Comparison of ENCODE assay signal across 17 cellular contexts in genomic region chr7:73359746-73360375, GRCh38. TPM values are rescaled to one million over a fixed set of nuclear protein-coding genes. Genes with fewer than 3 reads are reported as not detected.
A peak's percentile ranks its signal among the peaks of the same experiment; 100 is the strongest.
DNase-seq lines count a peak whose midpoint lies in the region; ATAC-seq, FAIRE-seq and TF ChIP-seq lines count a peak whose summit lies in the region.
"Had no signal": no experiment of that assay in that cellular context is flagged by ENCODE, and none has a peak within 500 bp of the region (broad histone marks: within the 10 kb centered on the region; RNA-seq: fewer than 3 reads in every experiment).

No MANE protein-coding gene starts in this region.

- WGBS in HepG2 (ENCODE audit: low lambda C conversion rate) = 47% methylated on average over 10 of the region's 13 CpGs
- 95% methylated on average over 4 of the region's 13 CpGs for WGBS in right lobe of liver (ENCODE audit: insufficient coverage, low coverage, low lambda C conversion rate, missing lambda C conversion rate)
- 92 to 93% methylated on average over 6 to 13 of the region's 13 CpGs for WGBS in endodermal cell (ENCODE audit: insufficient coverage in 1 of 2, insufficient read length in 1 of 2), 2 experiments

- H2AFZ ChIP-seq in HepG2 (ENCODE audit: low read length) = no peak overlapping the region
- no peak overlapping the region for H2AFZ ChIP-seq in neural progenitor cell (replicated peaks)
- H2AFZ ChIP-seq: GM23248 had no signal

- POLR2A ChIA-PET in HepG2 (lab: Yijun Ruan, JAX) = interaction anchor here (0.8 to 2.6 kb wide), 2 partner anchors 14 to 34 kb away, joined by 3 to 28 read pairs; no protein-coding TSS in a partner anchor

- intact Hi-C loops in HepG2 (cut with micrococcal nuclease; ENCODE audit: unreplicated experiment) = loop anchor here (2.0 kb wide), 1 partner anchor 17 kb away; no protein-coding TSS in a partner anchor
- intact Hi-C loops in right lobe of liver (cut with DNase I) = no loop called here

- H3K4me2 ChIP-seq in HepG2 (ENCODE audit: low read depth, low read length) = peak overlapping the region; percentile 8; the same call in 1 of the 2 replicates
- H3K4me2 ChIP-seq in neural progenitor cell = no peak overlapping the region
- H3K4me2 ChIP-seq: BLaER1 had no signal

- H3K36me3 Mint-ChIP-seq in endodermal cell (ENCODE audit: low read depth) (no peaks in the 10 kb centered on the region), neural progenitor cell (no peaks in the 10 kb centered on the region)
- no peaks in the 10 kb centered on the region for H3K36me3 Mint-ChIP-seq in T-helper 2 cell treated with Interferon-gamma antibody and Interleukin-4, amounts not matched to agents 5 μg/mL and 100 μg/mL, for 36 hours (ENCODE audit: low read depth)
- H3K36me3 Mint-ChIP-seq: CD4-positive, CD25-positive, alpha-beta regulatory T cell had no signal

- H4K20me1 ChIP-seq in HepG2 (ENCODE audit: insufficient read depth, low read length) (no peaks in the 10 kb centered on the region), neural progenitor cell (ENCODE audit: low read depth) (no peaks in the 10 kb centered on the region)
- H4K20me1 ChIP-seq: BLaER1 had no signal

- H3K9ac ChIP-seq in HepG2 (ENCODE audit: insufficient read depth, low read depth, low read length) (no peak overlapping the region), endodermal cell (ENCODE audit: extremely low read depth, low read length, poor library complexity, severe bottlenecking) (no peak overlapping the region), neural progenitor cell (no peak overlapping the region)
- H3K9ac ChIP-seq: BLaER1, GM23248 had no signal

- H3K36me3 ChIP-seq in HepG2 (replicated peaks in 1 of 2; ENCODE audit: control insufficient read depth in 1 of 2, insufficient read depth in 2 of 2, low read length in 2 of 2) (no peaks in the 10 kb centered on the region), right lobe of liver (no peaks in the 10 kb centered on the region), endodermal cell (ENCODE audit: control insufficient read depth, insufficient read depth, low read length) (no peaks in the 10 kb centered on the region), neural progenitor cell (no peaks in the 10 kb centered on the region)
- H3K36me3 ChIP-seq: BLaER1 had no signal

- CTCF ChIA-PET in HepG2 (lab: Yijun Ruan, JAX; ENCODE audit: low intra/inter-chr PET ratio, low total read pairs) = no interaction called here

- H3K9me3 Mint-ChIP-seq in endodermal cell (peaks cover 3% of the 10 kb centered on the region), neural progenitor cell (no peaks in the 10 kb centered on the region)
- no peaks in the 10 kb centered on the region for H3K9me3 Mint-ChIP-seq in T-helper 2 cell treated with Interferon-gamma antibody and Interleukin-4, amounts not matched to agents 5 μg/mL and 100 μg/mL, for 36 hours

- H3K27ac ChIP-seq in HepG2 (ENCODE audit: extremely low read length, insufficient read depth, low read length) (no peak overlapping the region), right lobe of liver (no peak overlapping the region), endodermal cell (ENCODE audit: low read depth, low read length) (no peak overlapping the region), neural progenitor cell (no peak overlapping the region)
- H3K27ac ChIP-seq: BLaER1, GM23248 had no signal

- TF ChIP-seq EP300 in HepG2 (IDR thresholded peaks at IDR 0.05; ENCODE audit: low read depth in 2 of 2, low read length in 2 of 2) = no peak
- TF ChIP-seq EP300 in HepG2 (CRISPR knock-in tag; IDR thresholded peaks at IDR 0.05; ENCODE audit: borderline replicate concordance) = no peak

- TF ChIP-seq RAD21 in HepG2 (CRISPR knock-in tag; IDR thresholded peaks at IDR 0.05) = no peak

- H3K9me3 ChIP-seq in HepG2 (ENCODE audit: low read length) (no peaks in the 10 kb centered on the region), right lobe of liver (no peaks in the 10 kb centered on the region), endodermal cell (ENCODE audit: control insufficient read depth, low read length) (no peaks in the 10 kb centered on the region), neural progenitor cell (ENCODE audit: low read depth) (no peaks in the 10 kb centered on the region)

- H3K4me3 Mint-ChIP-seq in endodermal cell (no peak overlapping the region), neural progenitor cell (no peak overlapping the region)
- H3K4me3 Mint-ChIP-seq in T-helper 2 cell treated with Interferon-gamma antibody and Interleukin-4, amounts not matched to agents 5 μg/mL and 100 μg/mL, for 36 hours = no peak overlapping the region

- H3K4me1 Mint-ChIP-seq in endodermal cell (peaks cover 7% of the 10 kb centered on the region), neural progenitor cell (peaks cover 24% of the 10 kb centered on the region)
- H3K4me1 Mint-ChIP-seq in T-helper 2 cell treated with Interferon-gamma antibody and Interleukin-4, amounts not matched to agents 5 μg/mL and 100 μg/mL, for 36 hours (ENCODE audit: low read depth) = no peaks in the 10 kb centered on the region

- DNase-seq in HepG2 (ENCODE audit: low spot score) (no peak), right lobe of liver (no peak), endodermal cell (no peak), neural progenitor cell (ENCODE audit: low spot score) (no peak), NCI-H1092 treated with DMSO at 0.1 percent for 48 hours (lab: John Stamatoyannopoulos, UW) (no peak), NCI-H2196 (lab: John Stamatoyannopoulos, UW; ENCODE audit: unreplicated experiment) (no peak)
- no peak for DNase-seq in T-helper 2 cell treated with Interferon-gamma antibody and Interleukin-4, amounts not matched to agents 5 μg/mL and 100 μg/mL, for 36 hours (ENCODE audit: low spot score)
- DNase-seq: 8988T; AML-193; CD4-positive, CD25-positive, alpha-beta regulatory T cell; DMS 273 treated with DMSO at 0.1 percent for 48 hours; GM23248 had no signal

- H3K27me3 Mint-ChIP-seq in endodermal cell (ENCODE audit: insufficient read depth) (no peaks in the 10 kb centered on the region), neural progenitor cell (ENCODE audit: insufficient read depth, low read depth) (peaks cover 9% of the 10 kb centered on the region)
- no peaks in the 10 kb centered on the region for H3K27me3 Mint-ChIP-seq in T-helper 2 cell treated with Interferon-gamma antibody and Interleukin-4, amounts not matched to agents 5 μg/mL and 100 μg/mL, for 36 hours (ENCODE audit: low read depth)

- no peak for FAIRE-seq in HepG2 (lab: Jason Lieb, UNC)
- FAIRE-seq: H54 had no signal

- TF ChIP-seq POLR2A in HepG2 (IDR thresholded peaks at IDR 0.05; ENCODE audit: insufficient read depth in 1 of 2, low read depth in 2 of 2, low read length in 2 of 2) = no peak
- no peak for TF ChIP-seq POLR2A in right lobe of liver (IDR thresholded peaks at IDR 0.05)

- no TSS peak for BruUV-seq in HepG2 (replicated peaks; lab: Mats Ljungman, UMichigan)

- H3K27me3 ChIP-seq in HepG2 (ENCODE audit: control insufficient read depth in 1 of 2, insufficient read depth in 2 of 2, low read length in 2 of 2) = peaks cover 8 to 35% of the 10 kb centered on the region in 2 experiments; a peak in 4 of 5 replicates
- no peaks in the 10 kb centered on the region for H3K27me3 ChIP-seq in right lobe of liver
- no peaks in the 10 kb centered on the region for H3K27me3 ChIP-seq in endodermal cell (ENCODE audit: control insufficient read depth, insufficient read depth, low read length, poor library complexity, severe bottlenecking)
- no peaks in the 10 kb centered on the region for H3K27me3 ChIP-seq in neural progenitor cell
- H3K27me3 ChIP-seq: BLaER1 had no signal

- no peak for ATAC-seq in HepG2
- ATAC-seq in right lobe of liver = no peak
- ATAC-seq in HG02759 (IDR thresholded peaks at IDR 0.05; ENCODE audit: unreplicated experiment) = no peak
- ATAC-seq: HCT116 had no signal

- H3K27ac Mint-ChIP-seq in endodermal cell (peak overlapping the region; percentile 27), neural progenitor cell (peak overlapping the region; percentile 87)
- no peak overlapping the region for H3K27ac Mint-ChIP-seq in T-helper 2 cell treated with Interferon-gamma antibody and Interleukin-4, amounts not matched to agents 5 μg/mL and 100 μg/mL, for 36 hours
- H3K27ac Mint-ChIP-seq: CD4-positive, CD25-positive, alpha-beta regulatory T cell had no signal

- peaks cover 73% of the 10 kb centered on the region for H3K4me1 ChIP-seq in HepG2 (ENCODE audit: insufficient read depth, low read length)
- H3K4me1 ChIP-seq in right lobe of liver = peaks cover 0 to 4% (median 2%) of the 10 kb centered on the region in 4 donors
- no peaks in the 10 kb centered on the region for H3K4me1 ChIP-seq in endodermal cell (ENCODE audit: control insufficient read depth, insufficient read depth, low read length)
- peaks cover 5% of the 10 kb centered on the region for H3K4me1 ChIP-seq in neural progenitor cell

- in situ Hi-C loops in HepG2 (cut with HindIII; ENCODE audit: extremely low pct_ligation_motif_present, low pct_unique_long_range_greater_than_20kb) = no loop called here

- H3K79me2 ChIP-seq in HepG2 (ENCODE audit: insufficient read depth, low read length) (no peaks in the 10 kb centered on the region), neural progenitor cell (ENCODE audit: low read depth) (no peaks in the 10 kb centered on the region)

- peaks cover 4% of the 10 kb centered on the region for H3F3A ChIP-seq in neural progenitor cell (ENCODE audit: low read depth)

- H3K4me3 ChIP-seq in HepG2 (replicated peaks in 1 of 3; ENCODE audit: insufficient read depth in 1 of 3, low read depth in 2 of 3, low read length in 3 of 3) = 0 out of 6 replicates have a peak overlapping the region, but pooled peaks of 1 of the 3 experiments have one; percentile 9
- no peak overlapping the region for H3K4me3 ChIP-seq in right lobe of liver
- no peak overlapping the region for H3K4me3 ChIP-seq in endodermal cell (ENCODE audit: low read length)
- no peak overlapping the region for H3K4me3 ChIP-seq in neural progenitor cell
- H3K4me3 ChIP-seq: BLaER1, GM23248 had no signal

- TF ChIP-seq CTCF in HepG2 (CRISPR knock-in tag; IDR thresholded peaks at IDR 0.05) = no peak
- no peak for TF ChIP-seq CTCF in right lobe of liver (IDR thresholded peaks at IDR 0.05)
- TF ChIP-seq CTCF in endodermal cell (conservative IDR thresholded peaks at IDR 0.05) = no peak
- no peak for TF ChIP-seq CTCF in neural progenitor cell (IDR thresholded peaks at IDR 0.05)

RNA-seq across cellular contexts. Expression of gene FKBP6, which starts 31.9 kb away (rescaled TPM):
- total RNA-seq in HepG2 (2016; rRNA removed; fragmentation: Illumina TruSeq; extraction: Trizol) (0.13 and 0.20 TPM in 2 replicates), right lobe of liver (not detected), endodermal cell (not detected), neural progenitor cell (ENCODE audit: low replicate concordance) (not detected in 2 replicates)
- total RNA-seq in HepG2 (2016; cell fraction: cytosol; rRNA removed; fragmentation: Illumina TruSeq; extraction: Trizol; ENCODE audit: low read depth) = not detected in 2 replicates
- total RNA-seq in HepG2 (2016; cell fraction: insoluble cytoplasmic fraction; rRNA removed; fragmentation: Illumina TruSeq; extraction: Trizol) = 0.15 and 0.16 TPM in 2 replicates
- 0.17 and 0.22 TPM in 2 replicates for total RNA-seq in HepG2 (2016; cell fraction: membrane; rRNA removed; fragmentation: Illumina TruSeq; extraction: Trizol)
- total RNA-seq in HepG2 (2016; cell fraction: nucleus; rRNA removed; fragmentation: Illumina TruSeq; extraction: Trizol) = 0.22 TPM in 1 of 2 replicates, not detected in the other
- polyA plus RNA-seq in HepG2 (2011; rRNA removed) = 0.07 and 0.09 TPM in 2 replicates
- 0.07 and 0.09 TPM in 2 replicates for polyA plus RNA-seq in HepG2 (2011; cell fraction: cytosol; rRNA removed)
- 0.08 TPM in 1 of 2 replicates, not detected in the other for polyA plus RNA-seq in HepG2 (2011; cell fraction: nucleus; rRNA removed)
- 0.07 and 0.12 TPM in 2 replicates for polyA plus RNA-seq in HepG2 (2012)
- not detected in 2 replicates for polyA plus RNA-seq in HepG2 (2016; cell fraction: cytosol; fragmentation: Illumina TruSeq; extraction: Trizol; ENCODE audit: low read depth)
- 0.21 and 0.26 TPM in 2 replicates for polyA plus RNA-seq in HepG2 (2016; cell fraction: insoluble cytoplasmic fraction; fragmentation: Illumina TruSeq; extraction: Trizol; ENCODE audit: low read depth)
- 0.10 TPM in 1 of 2 replicates, not detected in the other for polyA plus RNA-seq in HepG2 (2016; cell fraction: membrane; fragmentation: Illumina TruSeq; extraction: Trizol; ENCODE audit: low read depth)
- 0.49 TPM in 1 of 2 replicates, not detected in the other for polyA plus RNA-seq in HepG2 (2016; cell fraction: nucleus; fragmentation: Illumina TruSeq; extraction: Trizol; ENCODE audit: insufficient read depth, low read depth)
- 0.10 TPM in 1 of 2 replicates, not detected in the other for polyA minus RNA-seq in HepG2 (2011; rRNA and poly(A)+ RNA removed; ENCODE audit: low replicate concordance)
- not detected in 2 replicates for polyA minus RNA-seq in HepG2 (2011; cell fraction: cytosol; rRNA and poly(A)+ RNA removed)
- polyA minus RNA-seq in HepG2 (2011; cell fraction: nucleus; rRNA and poly(A)+ RNA removed) = 0.13 TPM in 1 of 2 replicates, not detected in the other
- not detected for polyA plus RNA-seq in endodermal cell (2013, experiment 1 of 2)
- not detected for polyA plus RNA-seq in endodermal cell (2013, experiment 2 of 2)
- total RNA-seq: CD4-positive, CD25-positive, alpha-beta regulatory T cell; GM23248 had no signal
- polyA plus RNA-seq: CD4-positive, CD25-positive, alpha-beta regulatory T cell; GM23248 had no signal

RNA-seq across cellular contexts. Expression of gene TRIM50, which starts 32.0 kb away (rescaled TPM):
- 21.1 and 24.5 TPM in 2 replicates for total RNA-seq in HepG2 (2016; rRNA removed; fragmentation: Illumina TruSeq; extraction: Trizol)
- total RNA-seq in HepG2 (2016; cell fraction: cytosol; rRNA removed; fragmentation: Illumina TruSeq; extraction: Trizol; ENCODE audit: low read depth) = 3.9 and 4.9 TPM in 2 replicates
- 16.1 and 26.1 TPM in 2 replicates for total RNA-seq in HepG2 (2016; cell fraction: insoluble cytoplasmic fraction; rRNA removed; fragmentation: Illumina TruSeq; extraction: Trizol)
- 9.4 and 10.8 TPM in 2 replicates for total RNA-seq in HepG2 (2016; cell fraction: membrane; rRNA removed; fragmentation: Illumina TruSeq; extraction: Trizol)
- 23.9 and 26.7 TPM in 2 replicates for total RNA-seq in HepG2 (2016; cell fraction: nucleus; rRNA removed; fragmentation: Illumina TruSeq; extraction: Trizol)
- polyA plus RNA-seq in HepG2 (2011; rRNA removed) = 4.2 and 5.4 TPM in 2 replicates
- polyA plus RNA-seq in HepG2 (2011; cell fraction: cytosol; rRNA removed) = 1.6 and 3.8 TPM in 2 replicates
- 33.8 and 40.4 TPM in 2 replicates for polyA plus RNA-seq in HepG2 (2011; cell fraction: nucleus; rRNA removed)
- polyA plus RNA-seq in HepG2 (2012) = 3.0 TPM in 2 replicates
- polyA plus RNA-seq in HepG2 (2016; cell fraction: cytosol; fragmentation: Illumina TruSeq; extraction: Trizol; ENCODE audit: low read depth) = 4.1 and 4.2 TPM in 2 replicates
- polyA plus RNA-seq in HepG2 (2016; cell fraction: insoluble cytoplasmic fraction; fragmentation: Illumina TruSeq; extraction: Trizol; ENCODE audit: low read depth) = 19.1 and 25.4 TPM in 2 replicates
- polyA plus RNA-seq in HepG2 (2016; cell fraction: membrane; fragmentation: Illumina TruSeq; extraction: Trizol; ENCODE audit: low read depth) = 6.7 and 7.5 TPM in 2 replicates
- 87.0 and 93.3 TPM in 2 replicates for polyA plus RNA-seq in HepG2 (2016; cell fraction: nucleus; fragmentation: Illumina TruSeq; extraction: Trizol; ENCODE audit: insufficient read depth, low read depth)
- 7.4 TPM in 1 of 2 replicates, not detected in the other for polyA minus RNA-seq in HepG2 (2011; rRNA and poly(A)+ RNA removed; ENCODE audit: low replicate concordance)
- 0.99 and 1.8 TPM in 2 replicates for polyA minus RNA-seq in HepG2 (2011; cell fraction: cytosol; rRNA and poly(A)+ RNA removed)
- 4.5 and 4.7 TPM in 2 replicates for polyA minus RNA-seq in HepG2 (2011; cell fraction: nucleus; rRNA and poly(A)+ RNA removed)
- total RNA-seq in right lobe of liver = under 1 TPM in 2 of 6 experiments, not detected in 4; 0.11 to 0.56 TPM
- total RNA-seq in endodermal cell = under 1 TPM; 0.24 to 0.33 TPM
- polyA plus RNA-seq in endodermal cell (2013, experiment 1 of 2) = not detected
- polyA plus RNA-seq in endodermal cell (2013, experiment 2 of 2) = not detected
- total RNA-seq in neural progenitor cell (ENCODE audit: low replicate concordance) = not detected in 2 replicates
- total RNA-seq: CD4-positive, CD25-positive, alpha-beta regulatory T cell; Daoy; GM23248 had no signal
- polyA plus RNA-seq: CD4-positive, CD25-positive, alpha-beta regulatory T cell; GM23248 had no signal

RNA-seq across cellular contexts. Expression of gene NSUN5, which starts 51.2 kb away (rescaled TPM):
- total RNA-seq in HepG2 (2016; rRNA removed; fragmentation: Illumina TruSeq; extraction: Trizol) = 31.6 and 35.8 TPM in 2 replicates
- total RNA-seq in HepG2 (2016; cell fraction: cytosol; rRNA removed; fragmentation: Illumina TruSeq; extraction: Trizol; ENCODE audit: low read depth) = 10.1 and 11.8 TPM in 2 replicates
- 29.5 and 34.7 TPM in 2 replicates for total RNA-seq in HepG2 (2016; cell fraction: insoluble cytoplasmic fraction; rRNA removed; fragmentation: Illumina TruSeq; extraction: Trizol)
- total RNA-seq in HepG2 (2016; cell fraction: membrane; rRNA removed; fragmentation: Illumina TruSeq; extraction: Trizol) = 13.4 TPM in 2 replicates
- 16.9 and 26.1 TPM in 2 replicates for total RNA-seq in HepG2 (2016; cell fraction: nucleus; rRNA removed; fragmentation: Illumina TruSeq; extraction: Trizol)
- polyA plus RNA-seq in HepG2 (2011; rRNA removed) = 19.9 and 24.9 TPM in 2 replicates
- 16.1 and 23.4 TPM in 2 replicates for polyA plus RNA-seq in HepG2 (2011; cell fraction: cytosol; rRNA removed)
- 56.5 and 64.5 TPM in 2 replicates for polyA plus RNA-seq in HepG2 (2011; cell fraction: nucleus; rRNA removed)
- 12.2 and 20.8 TPM in 2 replicates for polyA plus RNA-seq in HepG2 (2012)
- 5.4 and 6.5 TPM in 2 replicates for polyA plus RNA-seq in HepG2 (2016; cell fraction: cytosol; fragmentation: Illumina TruSeq; extraction: Trizol; ENCODE audit: low read depth)
- polyA plus RNA-seq in HepG2 (2016; cell fraction: insoluble cytoplasmic fraction; fragmentation: Illumina TruSeq; extraction: Trizol; ENCODE audit: low read depth) = 20.2 and 26.2 TPM in 2 replicates
- polyA plus RNA-seq in HepG2 (2016; cell fraction: membrane; fragmentation: Illumina TruSeq; extraction: Trizol; ENCODE audit: low read depth) = 5.5 and 7.3 TPM in 2 replicates
- 42.6 and 43.8 TPM in 2 replicates for polyA plus RNA-seq in HepG2 (2016; cell fraction: nucleus; fragmentation: Illumina TruSeq; extraction: Trizol; ENCODE audit: insufficient read depth, low read depth)
- 41.4 and 43.7 TPM in 2 replicates for polyA minus RNA-seq in HepG2 (2011; rRNA and poly(A)+ RNA removed; ENCODE audit: low replicate concordance)
- 12.9 and 15.0 TPM in 2 replicates for polyA minus RNA-seq in HepG2 (2011; cell fraction: cytosol; rRNA and poly(A)+ RNA removed)
- polyA minus RNA-seq in HepG2 (2011; cell fraction: nucleus; rRNA and poly(A)+ RNA removed) = 13.0 and 19.8 TPM in 2 replicates
- total RNA-seq in right lobe of liver = 10 to 100 TPM in 2 of 6 experiments, 1 to 10 TPM in 4; 7.5 to 16.8 (median 9.2) TPM
- total RNA-seq in endodermal cell = 10 to 100 TPM; 40.3 to 42.1 TPM
- 31.3 TPM for polyA plus RNA-seq in endodermal cell (2013, experiment 1 of 2)
- polyA plus RNA-seq in endodermal cell (2013, experiment 2 of 2) = 30.4 TPM
- total RNA-seq in neural progenitor cell (ENCODE audit: low replicate concordance) = 23.3 and 48.6 TPM in 2 replicates
